Comparison of ENCODE assay signal across 1 cellular context in genomic region chr17:55750750-55751641, GRCh38.
A peak's percentile ranks its signal among the peaks of the same experiment; 100 is the strongest.
TF ChIP-seq lines count a peak whose summit lies in the region.

Gene PCTP, plus strand, starts transcription at chr17:55751051. Its CDS starts 53 bp downstream, at chr17:55751104.

TF ChIP-seq in GM12878, 131 proteins besides CTCF, POLR2A, EP300 and RAD21 (continued from another document):
- TF ChIP-seq MLLT1 (IDR thresholded peaks at IDR 0.05) (no peak), NR2C1 (IDR thresholded peaks at IDR 0.05) (0 out of 2 replicates have a peak, but pooled peaks have one; percentile 13), DPF2 (IDR thresholded peaks at IDR 0.05) (peak; percentile 56; the same call in 1 of the 2 replicates), ZBED1 (IDR thresholded peaks at IDR 0.05; ENCODE audit: borderline replicate concordance) (no peak), FOXK2 (IDR thresholded peaks at IDR 0.05) (no peak), MEF2A (IDR thresholded peaks at IDR 0.05; ENCODE audit: insufficient read depth, low read depth, low read length) (no peak), CBX3 (IDR thresholded peaks at IDR 0.05; ENCODE audit: borderline replicate concordance, low read depth) (no peak), GABPA (IDR thresholded peaks at IDR 0.05; ENCODE audit: low read depth) (peak; percentile 61; the same call in 1 of the 2 replicates), USF1 (IDR thresholded peaks at IDR 0.05; ENCODE audit: borderline replicate concordance, extremely low read length, insufficient read depth, low read depth, low read length) (no peak), TAF1 (IDR thresholded peaks at IDR 0.05; ENCODE audit: borderline replicate concordance, low read depth, low read length) (peak; percentile 37; the same call in 1 of the 2 replicates), ZBTB40 (IDR thresholded peaks at IDR 0.05; ENCODE audit: borderline replicate concordance) (peak; percentile 71), ATF3 (IDR thresholded peaks at IDR 0.05; ENCODE audit: borderline replicate concordance, extremely low read depth, low read depth, low read length) (no peak), RBBP5 (conservative IDR thresholded peaks at IDR 0.05) (no peak), TBL1XR1 (IDR thresholded peaks at IDR 0.05; ENCODE audit: low read depth, low read length) (peak; percentile 23; the same call in 1 of the 2 replicates), SRF (IDR thresholded peaks at IDR 0.05; ENCODE audit: low read depth in 2 of 2, low read length in 2 of 2) (no peak), CBX5 (IDR thresholded peaks at IDR 0.05; ENCODE audit: low read depth) (no peak), NRF1 (conservative IDR thresholded peaks at IDR 0.05; ENCODE audit: low read depth, low read length) (no peak), GATAD2B (conservative IDR thresholded peaks at IDR 0.05; ENCODE audit: low read depth) (peak; percentile 75), MAX (IDR thresholded peaks at IDR 0.05; ENCODE audit: low read depth, low read length) (0 out of 2 replicates have a peak, but pooled peaks have one; percentile 32), POLR2AphosphoS5 (IDR thresholded peaks at IDR 0.05; ENCODE audit: low read length) (peak; percentile 61; the same call in 1 of the 2 replicates), HDGF (IDR thresholded peaks at IDR 0.05) (0 out of 2 replicates have a peak, but pooled peaks have one; percentile 37), JUNB (IDR thresholded peaks at IDR 0.05) (no peak), NR2F1 (conservative IDR thresholded peaks at IDR 0.05) (peak; percentile 89), CREB1 (IDR thresholded peaks at IDR 0.05; ENCODE audit: low read depth) (no peak), NBN (IDR thresholded peaks at IDR 0.05) (0 out of 2 replicates have a peak, but pooled peaks have one; percentile 27), POLR2AphosphoS2 (IDR thresholded peaks at IDR 0.05; ENCODE audit: low read depth, low read length) (no peak), JUND (IDR thresholded peaks at IDR 0.05; ENCODE audit: low read depth, low read length) (0 out of 2 replicates have a peak, but pooled peaks have one; percentile 13), RELB (IDR thresholded peaks at IDR 0.05; ENCODE audit: low read depth) (peak; percentile 18; the same call in 1 of the 2 replicates)
TF ChIP-seq in GM12878: peak in this region for 21.
